ENCODE assay signal across 19 cellular contexts in the genomic region with DNA sequence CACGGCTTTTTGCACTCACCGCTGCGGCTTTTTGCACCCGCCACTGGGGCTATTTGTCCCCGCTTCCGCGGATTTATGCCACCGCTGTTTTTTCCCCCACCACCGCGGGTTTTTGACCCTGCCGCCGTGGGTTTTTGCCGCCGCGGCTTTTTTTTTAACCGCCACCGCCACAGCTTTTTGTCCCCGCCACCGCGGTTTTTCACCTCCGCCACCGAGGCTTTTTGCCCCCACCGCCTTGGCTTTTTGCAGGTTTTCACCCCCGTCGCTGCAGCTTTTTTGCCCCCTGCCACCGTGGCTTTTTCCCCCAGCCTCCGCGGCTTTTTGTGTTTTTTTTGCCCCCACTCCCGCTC.
DNase-seq lines count a peak whose midpoint lies in the region; ATAC-seq and TF ChIP-seq lines count a peak whose summit lies in the region.
"Had no signal": no experiment of that assay in that cellular context is flagged by ENCODE, and none has a peak within 500 bp of the region (broad histone marks: within the 10 kb centered on the region; RNA-seq: fewer than 3 reads in every experiment).

No MANE protein-coding gene starts in this region.

- no peak for TF ChIP-seq POLR2A in vagina (IDR thresholded peaks at IDR 0.05)

- intact Hi-C loops in cardiac septum (cut with DNase I): no loop called here
- intact Hi-C loops in left ventricle myocardium superior (cut with micrococcal nuclease): no loop called here
- intact Hi-C loops in posterior vena cava (cut with DNase I): no loop called here
- intact Hi-C loops in vagina (cut with DNase I): no loop called here

- no peak overlapping the region for H3K4me2 ChIP-seq in H9 (ENCODE audit: insufficient read depth, insufficient read length, low read length)

- H3K4me3 ChIP-seq in vagina: no peak overlapping the region
- H3K4me3 ChIP-seq: GM12878 had no signal

- DNase-seq in cardiac septum (ENCODE audit: low spot score): peak; percentile 41
- DNase-seq in left ventricle myocardium superior: no peak
- peak; percentile 3 for DNase-seq in H9
- peak; percentile 49 for DNase-seq in posterior vena cava (ENCODE audit: low spot score)
- DNase-seq in vagina (ENCODE audit: extremely low spot score in 2 of 2): peak; percentile 11 to 72
- DNase-seq in HUDEP-2 (lab: John Stamatoyannopoulos, UW; ENCODE audit: unreplicated experiment in 76 of 76): no peak
- no peak for DNase-seq in NCI-H2029 treated with DMSO at 0.1 percent for 48 hours (lab: John Stamatoyannopoulos, UW)
- DNase-seq: BE2C, GOT3, Karpas-422, MV-4-11, NCI-H1105 treated with DMSO at 0.1 percent for 48 hours, NCI-H1694, NCI-H446 treated with DMSO at 0.1 percent for 48 hours, NCI-H526 treated with DMSO at 0.1 percent for 48 hours had no signal

- H2BK120ac ChIP-seq in H9 (ENCODE audit: low read depth, low read length, poor library complexity, severe bottlenecking): no peak overlapping the region

- no peak overlapping the region for H4K5ac ChIP-seq in H9 (ENCODE audit: insufficient read length, low read depth, low read length)

- no CpG with 5 or more reads among the region's 29 CpGs for WGBS in H9 (ENCODE audit: extremely low coverage, insufficient read length, low lambda C conversion rate)

- H3K4me1 ChIP-seq in H9 (ENCODE audit: insufficient read depth, low read length): no peaks in the 10 kb centered on the region
- no peaks in the 10 kb centered on the region for H3K4me1 ChIP-seq in vagina
- H3K4me1 ChIP-seq: BE2C had no signal

- ATAC-seq in left ventricle myocardium superior (no peak), GM21619 (IDR thresholded peaks at IDR 0.05; ENCODE audit: unreplicated experiment) (no peak)
- ATAC-seq: GM12878, HCT116, Right ventricle myocardium inferior had no signal

- no peaks in the 10 kb centered on the region for H3K36me3 ChIP-seq in vagina
- H3K36me3 ChIP-seq: BE2C had no signal

- H2BK15ac ChIP-seq in H9 (ENCODE audit: low read depth, low read length): no peak overlapping the region

- no peak overlapping the region for H3K56ac ChIP-seq in H9 (ENCODE audit: insufficient read length, low read depth, low read length)

- no peak overlapping the region for H2AK5ac ChIP-seq in H9 (ENCODE audit: insufficient read length, low read length)

- H2BK20ac ChIP-seq in H9 (ENCODE audit: low read depth, low read length, poor library complexity, severe bottlenecking): no peak overlapping the region

- no peak overlapping the region for H2AFZ ChIP-seq in H9 (ENCODE audit: low read length)

- peaks cover 47 to 53% of the 10 kb centered on the region in 2 experiments for H3K9me3 Mint-ChIP-seq in H9

- no peak overlapping the region for H3K4me3 Mint-ChIP-seq in H9

- no peaks in the 10 kb centered on the region for H3K27me3 ChIP-seq in H9 (ENCODE audit: insufficient read depth, low read length)
- H3K27me3 ChIP-seq in vagina: no peaks in the 10 kb centered on the region
- H3K27me3 ChIP-seq: BE2C had no signal

- H3K27ac ChIP-seq in H9 (ENCODE audit: insufficient read length, low read depth, low read length) (no peak overlapping the region), vagina (no peak overlapping the region)

- H3K9me3 ChIP-seq in H9 (ENCODE audit: control insufficient read depth, low read depth, low read length) (peaks cover 21% of the 10 kb centered on the region), vagina (no peaks in the 10 kb centered on the region)
- H3K9me3 ChIP-seq: BE2C had no signal

- no peak overlapping the region for H3T11ph ChIP-seq in H9 (ENCODE audit: low read length)

- no peaks in the 10 kb centered on the region for H3K23me2 ChIP-seq in H9 (ENCODE audit: insufficient read length, low read depth, low read length, poor library complexity, severe bottlenecking)

- no peak overlapping the region for H4K91ac ChIP-seq in H9 (ENCODE audit: insufficient read length, low read depth, low read length)

- H4K20me1 ChIP-seq in H9 (ENCODE audit: control insufficient read depth, insufficient read depth, insufficient read length): no peaks in the 10 kb centered on the region

- H3K4ac ChIP-seq in H9 (ENCODE audit: low read depth, low read length): no peak overlapping the region

- H3K18ac ChIP-seq in H9 (ENCODE audit: insufficient read length, low read depth, low read length): no peak overlapping the region

- H3K79me1 ChIP-seq in H9 (ENCODE audit: insufficient read depth, low read depth, low read length, poor library complexity, severe bottlenecking): no peaks in the 10 kb centered on the region

- no peak overlapping the region for H3K23ac ChIP-seq in H9 (ENCODE audit: insufficient read length, low read depth, low read length)

- H3K27ac Mint-ChIP-seq in H9: no peak overlapping the region

- H3K79me2 ChIP-seq in H9 (ENCODE audit: insufficient read depth, low read length): no peaks in the 10 kb centered on the region

- no peaks in the 10 kb centered on the region for H3K4me1 Mint-ChIP-seq in H9

- no peak overlapping the region for H4K8ac ChIP-seq in H9 (replicated peaks; ENCODE audit: insufficient read length, low read depth, low read length)

- H2BK5ac ChIP-seq in H9 (ENCODE audit: insufficient read length, low read length): no peak overlapping the region

- H3K9ac ChIP-seq in H9 (ENCODE audit: extremely low read depth, insufficient read length, low read length): no peak overlapping the region

- H3K14ac ChIP-seq in H9 (ENCODE audit: insufficient read depth, low read length): no peak overlapping the region

- no peak for TF ChIP-seq CTCF in H9 (conservative IDR thresholded peaks at IDR 0.05)
- no peak for TF ChIP-seq CTCF in vagina (IDR thresholded peaks at IDR 0.05)

- H3K36me3 Mint-ChIP-seq in H9 (ENCODE audit: insufficient read depth in 1 of 3, low read depth in 3 of 3): peaks cover 4 to 26% (median 4%) of the 10 kb centered on the region in 3 experiments; a peak in 5 of 7 replicates

- H2BK12ac ChIP-seq in H9 (ENCODE audit: insufficient read length, low read depth, low read length): no peak overlapping the region

- H3K27me3 Mint-ChIP-seq in H9 (ENCODE audit: low read depth): peaks cover 2% of the 10 kb centered on the region; the same call in 1 of the 2 replicates

Comparison
In these comparisons a context has a peak if more than half of its experiments do, and no peak if none do; other contexts are left out.
1. DNase-seq: peak in cardiac septum (single experiment), H9 (single experiment), posterior vena cava (single experiment) and vagina (2 of 2); none in left ventricle myocardium superior (single experiment), HUDEP-2 (0 of 76) and NCI-H2029 treated with DMSO at 0.1 percent for 48 hours (single experiment).